15 cellular contexts compared by ENCODE assay signal in the genomic region with DNA sequence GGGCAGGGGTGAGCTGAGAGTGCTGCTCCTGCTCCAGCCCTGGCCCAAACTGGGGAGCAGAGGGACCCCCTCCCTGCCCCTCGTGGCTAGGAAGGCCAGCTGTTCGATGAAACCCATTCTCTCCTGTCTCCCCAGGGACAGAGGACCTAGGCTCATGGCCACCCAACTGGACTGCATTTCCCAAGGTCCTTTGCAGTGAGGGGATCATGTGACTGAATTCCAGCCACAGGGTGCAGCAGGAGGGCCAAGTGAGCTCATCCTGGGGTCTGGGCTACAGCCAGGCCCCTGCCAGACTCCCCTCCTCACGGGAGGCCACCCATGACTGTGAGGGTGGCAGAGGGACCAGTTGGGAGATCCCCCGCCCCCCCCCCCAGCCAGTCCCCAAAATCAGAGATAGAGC.
"Had no signal": no experiment of that assay in that cellular context is flagged by ENCODE, and none has a peak within 500 bp of the region (broad histone marks: within the 10 kb centered on the region; RNA-seq: fewer than 3 reads in every experiment).

No MANE protein-coding gene starts in this region.

- H3K4me1 ChIP-seq: right atrium auricular region had no signal

- H3K36me3 ChIP-seq: heart left ventricle, neutrophil, right atrium auricular region had no signal

- H3K27me3 ChIP-seq: heart left ventricle, neutrophil, right atrium auricular region had no signal

- H3K9me3 ChIP-seq: neutrophil had no signal

- FAIRE-seq: endometrium, frontal cortex, small intestine had no signal

- ATAC-seq: esophagus mucosa; left lobe of liver; naive thymus-derived CD4-positive, alpha-beta T cell had no signal

- DNase-seq: effector memory CD4-positive, alpha-beta T cell; heart left ventricle; hippocampal formation; mammary epithelial cell; naive thymus-derived CD4-positive, alpha-beta T cell; nephron progenitor cell; small intestine; stimulated activated CD4-positive, alpha-beta T cell treated with anti-CD3 and anti-CD28 coated beads, Interleukin-12 subunit alpha, Interleukin-12 subunit beta, amount 100 ng/mL, for 4 hours; stimulated activated naive CD4-positive, alpha-beta T cell treated with Interleukin-2 at 50 U/mL for 16 hours had no signal

- H3K27ac ChIP-seq: heart left ventricle, neutrophil, right atrium auricular region had no signal

- H3K4me3 ChIP-seq: heart left ventricle, right atrium auricular region had no signal
